8 cellular contexts compared by ENCODE assay signal in the genomic region with DNA sequence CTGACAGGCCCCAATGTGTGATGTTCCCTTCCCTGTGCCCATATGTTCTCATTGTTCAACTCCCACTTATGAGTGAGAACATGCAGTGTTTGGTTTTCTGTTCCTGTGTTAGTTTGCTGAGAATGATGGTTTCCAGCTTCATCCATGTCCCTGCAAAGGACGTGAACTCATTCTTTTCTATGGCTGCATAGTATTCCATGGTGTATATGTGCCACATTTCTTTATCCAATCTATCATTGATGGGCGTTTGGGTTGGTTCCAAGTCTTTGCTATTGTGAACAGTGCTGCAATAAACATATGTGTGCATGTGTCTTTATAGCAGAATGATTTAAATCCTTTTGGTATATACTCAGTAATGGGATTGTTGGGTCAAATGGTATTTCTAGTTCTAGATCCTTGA. TPM values are rescaled to one million over a fixed set of nuclear protein-coding genes. Genes with fewer than 3 reads are reported as not detected.
"Had no signal": no experiment of that assay in that cellular context is flagged by ENCODE, and none has a peak within 500 bp of the region (broad histone marks: within the 10 kb centered on the region; RNA-seq: fewer than 3 reads in every experiment).

No MANE protein-coding gene starts in this region.

RNA-seq across cellular contexts. Expression of a gene that starts 8.8 kb away (rescaled TPM):
- total RNA-seq: activated CD4-positive, alpha-beta memory T cell treated with anti-CD3 and anti-CD28 coated beads for 36 hours; activated CD4-positive, alpha-beta T cell treated with anti-CD3 and anti-CD28 coated beads, Interleukin-2, amount 10 ng/mL, durations not matched to agents 24 days and 14 days; activated CD4-positive, alpha-beta T cell treated with anti-CD3 and anti-CD28 coated beads, Interleukin-2, amount 10 ng/mL, durations not matched to agents 7 days and 5 days; activated CD8-positive, alpha-beta memory T cell treated with anti-CD3 and anti-CD28 coated beads for 36 hours; activated CD8-positive, alpha-beta memory T cell treated with anti-CD3 and anti-CD28 coated beads, Interleukin-2, amount 10 ng/mL, durations not matched to agents 7 days and 5 days; activated CD8-positive, alpha-beta T cell treated with anti-CD3 and anti-CD28 coated beads, Interleukin-2, amount 10 ng/mL, durations not matched to agents 7 days and 5 days; T-helper 1 cell treated with Interleukin-12 subunit alpha and Interleukin-12 subunit beta and Interleukin-4 antibody, amounts not matched to agents 30 ng/mL and 1 ng/mL, for 36 hours; T-helper 2 cell treated with Interferon-gamma antibody and Interleukin-4, amounts not matched to agents 100 ng/mL and 5 ng/mL, for 36 hours had no signal
